Comparison of ENCODE assay signal across 1 cellular context in the genomic region with DNA sequence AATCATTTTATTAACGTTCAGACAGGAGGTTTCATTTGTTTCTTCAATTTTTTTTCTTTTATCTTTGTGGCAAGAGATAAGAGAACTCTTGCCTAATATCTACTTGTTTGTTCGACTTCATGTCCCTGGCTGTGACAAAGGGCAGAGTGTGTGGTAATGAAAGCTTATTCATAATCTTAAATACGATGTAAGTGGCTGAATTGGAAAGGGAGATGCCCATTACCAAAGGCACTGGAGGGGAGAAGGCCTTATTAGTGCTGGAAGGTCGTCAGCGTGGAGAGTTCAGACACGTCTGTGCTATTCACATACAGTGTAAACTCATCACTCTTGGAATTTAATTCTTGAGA.
TF ChIP-seq lines count a peak whose summit lies in the region.

No MANE protein-coding gene starts in this region.

TF ChIP-seq in HepG2, 621 proteins besides CTCF, POLR2A, EP300 and RAD21 (continued from another document and continues in another):
- peak; percentile 23; the same call in 1 of the 2 replicates for TF ChIP-seq SALL1 (CRISPR knock-in tag; IDR thresholded peaks at IDR 0.05)
- TF ChIP-seq DMAP1 (CRISPR knock-in tag; IDR thresholded peaks at IDR 0.05), result 0 out of 2 replicates have a peak, but pooled peaks have one; percentile 9
- peak; percentile 57 for TF ChIP-seq ZNF629 (CRISPR knock-in tag; conservative IDR thresholded peaks at IDR 0.05)
- no peak for TF ChIP-seq PHF8 (CRISPR knock-in tag; IDR thresholded peaks at IDR 0.05)
- TF ChIP-seq REXO4 (CRISPR knock-in tag; IDR thresholded peaks at IDR 0.05; ENCODE audit: borderline replicate concordance), result no peak
- no peak for TF ChIP-seq PCBP2 (optimal IDR thresholded peaks at IDR 0.05; ENCODE audit: low read depth, low read length, poor library complexity, severe bottlenecking)
- no peak for TF ChIP-seq SMAD1 (CRISPR knock-in tag; IDR thresholded peaks at IDR 0.05; ENCODE audit: borderline replicate concordance, low read depth)
- no peak for TF ChIP-seq ZNF550 (CRISPR knock-in tag; IDR thresholded peaks at IDR 0.05; ENCODE audit: borderline replicate concordance)
- TF ChIP-seq HNF4A (CRISPR knock-in tag; IDR thresholded peaks at IDR 0.05), result peak; percentile 80
- 0 out of 2 replicates have a peak, but pooled peaks have one; percentile 29 for TF ChIP-seq SATB2 (CRISPR knock-in tag; IDR thresholded peaks at IDR 0.05)
- peak; percentile 16; the same call in 1 of the 2 replicates for TF ChIP-seq SAP130 (CRISPR knock-in tag; IDR thresholded peaks at IDR 0.05; ENCODE audit: low read depth)
- peak; percentile 32; the same call in 1 of the 2 replicates for TF ChIP-seq RARA (CRISPR knock-in tag; IDR thresholded peaks at IDR 0.05)
- no peak for TF ChIP-seq FOXP1 (IDR thresholded peaks at IDR 0.05)
- TF ChIP-seq FOXP1 (CRISPR knock-in tag; IDR thresholded peaks at IDR 0.05), result peak; percentile 57; the same call in 1 of the 2 replicates
- TF ChIP-seq, protein P1, sequence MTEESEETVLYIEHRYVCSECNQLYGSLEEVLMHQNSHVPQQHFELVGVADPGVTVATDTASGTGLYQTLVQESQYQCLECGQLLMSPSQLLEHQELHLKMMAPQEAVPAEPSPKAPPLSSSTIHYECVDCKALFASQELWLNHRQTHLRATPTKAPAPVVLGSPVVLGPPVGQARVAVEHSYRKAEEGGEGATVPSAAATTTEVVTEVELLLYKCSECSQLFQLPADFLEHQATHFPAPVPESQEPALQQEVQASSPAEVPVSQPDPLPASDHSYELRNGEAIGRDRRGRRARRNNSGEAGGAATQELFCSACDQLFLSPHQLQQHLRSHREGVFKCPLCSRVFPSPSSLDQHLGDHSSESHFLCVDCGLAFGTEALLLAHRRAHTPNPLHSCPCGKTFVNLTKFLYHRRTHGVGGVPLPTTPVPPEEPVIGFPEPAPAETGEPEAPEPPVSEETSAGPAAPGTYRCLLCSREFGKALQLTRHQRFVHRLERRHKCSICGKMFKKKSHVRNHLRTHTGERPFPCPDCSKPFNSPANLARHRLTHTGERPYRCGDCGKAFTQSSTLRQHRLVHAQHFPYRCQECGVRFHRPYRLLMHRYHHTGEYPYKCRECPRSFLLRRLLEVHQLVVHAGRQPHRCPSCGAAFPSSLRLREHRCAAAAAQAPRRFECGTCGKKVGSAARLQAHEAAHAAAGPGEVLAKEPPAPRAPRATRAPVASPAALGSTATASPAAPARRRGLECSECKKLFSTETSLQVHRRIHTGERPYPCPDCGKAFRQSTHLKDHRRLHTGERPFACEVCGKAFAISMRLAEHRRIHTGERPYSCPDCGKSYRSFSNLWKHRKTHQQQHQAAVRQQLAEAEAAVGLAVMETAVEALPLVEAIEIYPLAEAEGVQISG (CRISPR knock-in tag; IDR thresholded peaks at IDR 0.05), result no peak
- no peak for TF ChIP-seq MED8 (CRISPR knock-in tag; IDR thresholded peaks at IDR 0.05; ENCODE audit: insufficient replicate concordance)
- no peak for TF ChIP-seq RORA (CRISPR knock-in tag; IDR thresholded peaks at IDR 0.05)
- no peak for TF ChIP-seq CC2D1A (CRISPR knock-in tag; IDR thresholded peaks at IDR 0.05)
- no peak for TF ChIP-seq SKI (IDR thresholded peaks at IDR 0.05; ENCODE audit: partially characterized antibody)
- TF ChIP-seq RFX3 (CRISPR knock-in tag; IDR thresholded peaks at IDR 0.05), result no peak
- TF ChIP-seq TCF7 (IDR thresholded peaks at IDR 0.05; ENCODE audit: low read depth), result peak; percentile 82
- TF ChIP-seq ZNF605 (CRISPR knock-in tag; IDR thresholded peaks at IDR 0.05), result no peak
- TF ChIP-seq MATR3 (CRISPR knock-in tag; IDR thresholded peaks at IDR 0.05), result no peak
- TF ChIP-seq, protein P2, sequence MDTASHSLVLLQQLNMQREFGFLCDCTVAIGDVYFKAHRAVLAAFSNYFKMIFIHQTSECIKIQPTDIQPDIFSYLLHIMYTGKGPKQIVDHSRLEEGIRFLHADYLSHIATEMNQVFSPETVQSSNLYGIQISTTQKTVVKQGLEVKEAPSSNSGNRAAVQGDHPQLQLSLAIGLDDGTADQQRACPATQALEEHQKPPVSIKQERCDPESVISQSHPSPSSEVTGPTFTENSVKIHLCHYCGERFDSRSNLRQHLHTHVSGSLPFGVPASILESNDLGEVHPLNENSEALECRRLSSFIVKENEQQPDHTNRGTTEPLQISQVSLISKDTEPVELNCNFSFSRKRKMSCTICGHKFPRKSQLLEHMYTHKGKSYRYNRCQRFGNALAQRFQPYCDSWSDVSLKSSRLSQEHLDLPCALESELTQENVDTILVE (CRISPR knock-in tag; IDR thresholded peaks at IDR 0.05), result 0 out of 2 replicates have a peak, but pooled peaks have one; percentile 33
- 0 out of 2 replicates have a peak, but pooled peaks have one; percentile 34 for TF ChIP-seq RXRB (CRISPR knock-in tag; IDR thresholded peaks at IDR 0.05; ENCODE audit: borderline replicate concordance)
- TF ChIP-seq AHR (CRISPR knock-in tag; IDR thresholded peaks at IDR 0.05), result no peak
- peak; percentile 71 for TF ChIP-seq ARID3A (IDR thresholded peaks at IDR 0.05; ENCODE audit: low read depth, low read length)
- TF ChIP-seq XBP1 (CRISPR knock-in tag; IDR thresholded peaks at IDR 0.05), result no peak
- TF ChIP-seq, protein P3, sequence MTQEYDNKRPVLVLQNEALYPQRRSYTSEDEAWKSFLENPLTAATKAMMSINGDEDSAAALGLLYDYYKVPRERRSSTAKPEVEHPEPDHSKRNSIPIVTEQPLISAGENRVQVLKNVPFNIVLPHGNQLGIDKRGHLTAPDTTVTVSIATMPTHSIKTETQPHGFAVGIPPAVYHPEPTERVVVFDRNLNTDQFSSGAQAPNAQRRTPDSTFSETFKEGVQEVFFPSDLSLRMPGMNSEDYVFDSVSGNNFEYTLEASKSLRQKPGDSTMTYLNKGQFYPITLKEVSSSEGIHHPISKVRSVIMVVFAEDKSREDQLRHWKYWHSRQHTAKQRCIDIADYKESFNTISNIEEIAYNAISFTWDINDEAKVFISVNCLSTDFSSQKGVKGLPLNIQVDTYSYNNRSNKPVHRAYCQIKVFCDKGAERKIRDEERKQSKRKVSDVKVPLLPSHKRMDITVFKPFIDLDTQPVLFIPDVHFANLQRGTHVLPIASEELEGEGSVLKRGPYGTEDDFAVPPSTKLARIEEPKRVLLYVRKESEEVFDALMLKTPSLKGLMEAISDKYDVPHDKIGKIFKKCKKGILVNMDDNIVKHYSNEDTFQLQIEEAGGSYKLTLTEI (CRISPR knock-in tag; conservative IDR thresholded peaks at IDR 0.05), result no peak
- peak; percentile 79 for TF ChIP-seq GATAD2A (CRISPR knock-in tag; IDR thresholded peaks at IDR 0.05)
- TF ChIP-seq, protein P4, sequence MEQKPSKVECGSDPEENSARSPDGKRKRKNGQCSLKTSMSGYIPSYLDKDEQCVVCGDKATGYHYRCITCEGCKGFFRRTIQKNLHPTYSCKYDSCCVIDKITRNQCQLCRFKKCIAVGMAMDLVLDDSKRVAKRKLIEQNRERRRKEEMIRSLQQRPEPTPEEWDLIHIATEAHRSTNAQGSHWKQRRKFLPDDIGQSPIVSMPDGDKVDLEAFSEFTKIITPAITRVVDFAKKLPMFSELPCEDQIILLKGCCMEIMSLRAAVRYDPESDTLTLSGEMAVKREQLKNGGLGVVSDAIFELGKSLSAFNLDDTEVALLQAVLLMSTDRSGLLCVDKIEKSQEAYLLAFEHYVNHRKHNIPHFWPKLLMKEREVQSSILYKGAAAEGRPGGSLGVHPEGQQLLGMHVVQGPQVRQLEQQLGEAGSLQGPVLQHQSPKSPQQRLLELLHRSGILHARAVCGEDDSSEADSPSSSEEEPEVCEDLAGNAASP (CRISPR knock-in tag; IDR thresholded peaks at IDR 0.05; ENCODE audit: borderline replicate concordance), result peak; percentile 15; the same call in 1 of the 2 replicates
- TF ChIP-seq CEBPG (CRISPR knock-in tag; IDR thresholded peaks at IDR 0.05), result peak; percentile 89
- no peak for TF ChIP-seq ZHX1 (CRISPR knock-in tag; IDR thresholded peaks at IDR 0.05; ENCODE audit: low read depth)
- no peak for TF ChIP-seq ZNF746 (CRISPR knock-in tag; IDR thresholded peaks at IDR 0.05)
- TF ChIP-seq ZNF362 (CRISPR knock-in tag; IDR thresholded peaks at IDR 0.05; ENCODE audit: borderline replicate concordance), result peak; percentile 80
- TF ChIP-seq BCL6 (CRISPR knock-in tag; IDR thresholded peaks at IDR 0.05), result peak; percentile 53; the same call in 1 of the 2 replicates
- TF ChIP-seq FOXJ3 (CRISPR knock-in tag; IDR thresholded peaks at IDR 0.05; ENCODE audit: borderline replicate concordance), result peak; percentile 72; the same call in 1 of the 2 replicates
- TF ChIP-seq ZNF710 (CRISPR knock-in tag; IDR thresholded peaks at IDR 0.05; ENCODE audit: borderline replicate concordance), result no peak
- no peak for TF ChIP-seq ZBTB44 (CRISPR knock-in tag; IDR thresholded peaks at IDR 0.05)
- no peak for TF ChIP-seq ZUFSP (CRISPR knock-in tag; IDR thresholded peaks at IDR 0.05; ENCODE audit: borderline replicate concordance)
- TF ChIP-seq KDM3A (CRISPR knock-in tag; IDR thresholded peaks at IDR 0.05; ENCODE audit: low read depth), result no peak
- no peak for TF ChIP-seq MED13 (CRISPR knock-in tag; IDR thresholded peaks at IDR 0.05)
- no peak for TF ChIP-seq NFYB (CRISPR knock-in tag; IDR thresholded peaks at IDR 0.05)
- no peak for TF ChIP-seq FOXA1 (IDR thresholded peaks at IDR 0.05)
- peak; percentile 47; the same call in 1 of the 2 replicates for TF ChIP-seq FOXA1 (CRISPR knock-in tag; IDR thresholded peaks at IDR 0.05)
- TF ChIP-seq BRCA1 (CRISPR knock-in tag; IDR thresholded peaks at IDR 0.05), result no peak
